In genomic region chr14:102822311-102822863, GRCh38 we compare ENCODE assay signal across 15 cellular contexts. TPM values are rescaled to one million over a fixed set of nuclear protein-coding genes. Genes with fewer than 3 reads are reported as not detected.
DNase-seq lines count a peak whose midpoint lies in the region; ATAC-seq and TF ChIP-seq lines count a peak whose summit lies in the region.
"Had no signal": no experiment of that assay in that cellular context is flagged by ENCODE, and none has a peak within 500 bp of the region (broad histone marks: within the 10 kb centered on the region; RNA-seq: fewer than 3 reads in every experiment).

No MANE protein-coding gene starts in this region.

- H3K27ac ChIP-seq in IMR-90 (ENCODE audit: insufficient read depth, low read length), result no peak overlapping the region
- H3K27ac ChIP-seq: gastroesophageal sphincter, ovary had no signal

- no peak overlapping the region for H3K18ac ChIP-seq in IMR-90 (ENCODE audit: low read depth, low read length)

- ATAC-seq in IMR-90 (ENCODE audit: low read depth) (no peak), HG02885 (IDR thresholded peaks at IDR 0.05; ENCODE audit: poor library complexity, unreplicated experiment) (no peak), Right ventricle myocardium superior (ENCODE audit: poor library complexity) (no peak), HG02588 (IDR thresholded peaks at IDR 0.05; ENCODE audit: unreplicated experiment) (no peak)
- peak; percentile 63 for ATAC-seq in activated T-helper 17 cell treated with anti-CD3 and anti-CD28 coated beads, Interleukin-2, amount 50 U/mL, for 72 hours (replicated peaks)
- ATAC-seq: gastroesophageal sphincter, HCT116 had no signal

- H2BK20ac ChIP-seq in IMR-90 (ENCODE audit: low read depth, low read length), result no peak overlapping the region

- POLR2A ChIA-PET in IMR-90 (lab: Charles Lee; ENCODE audit: unreplicated experiment), result no interaction called here

- H3K4me3 ChIP-seq in IMR-90 (ENCODE audit: insufficient read depth, low read depth, low read length), result no peak overlapping the region
- H3K4me3 ChIP-seq: gastroesophageal sphincter, ovary, Peyer's patch had no signal

- H2BK120ac ChIP-seq in IMR-90 (ENCODE audit: low read depth, low read length), result no peak overlapping the region

- H2AK9ac ChIP-seq in IMR-90 (replicated peaks; ENCODE audit: low read depth, low read length, poor library complexity), result no peak overlapping the region

- dilution Hi-C loops in IMR-90 (cut with HindIII; ENCODE audit: low sequenced_read_pairs, unreplicated experiment), result no loop called here

- peak overlapping the region; percentile 98 for H3K27ac Mint-ChIP-seq in activated T-helper 17 cell treated with anti-CD3 and anti-CD28 coated beads, Interleukin-2, amount 50 U/mL, for 72 hours
- H3K27ac Mint-ChIP-seq: B cell had no signal

- no peak overlapping the region for H4K5ac ChIP-seq in IMR-90 (ENCODE audit: low read depth, low read length)

- peaks cover 10% of the 10 kb centered on the region for H3K4me1 ChIP-seq in IMR-90 (ENCODE audit: control insufficient read depth, insufficient read depth, low read length)

- H4K20me1 ChIP-seq in IMR-90 (ENCODE audit: insufficient read depth, low read length), result peaks cover 72% of the 10 kb centered on the region

- no peaks in the 10 kb centered on the region for H3K27me3 Mint-ChIP-seq in activated T-helper 17 cell treated with anti-CD3 and anti-CD28 coated beads, Interleukin-2, amount 50 U/mL, for 72 hours
- H3K27me3 Mint-ChIP-seq: B cell had no signal

- H3K79me1 ChIP-seq in IMR-90 (ENCODE audit: low read depth in 1 of 2, low read length in 2 of 2), result peaks cover 40 to 82% of the 10 kb centered on the region in 2 experiments

- WGBS in IMR-90 (ENCODE audit: extremely low coverage in 2 of 2, insufficient read length in 1 of 2), 2 experiments, result no CpG with 5 or more reads among the region's 10 CpGs

- no TSS peak for BruUV-seq in IMR-90 (replicated peaks; lab: Mats Ljungman, UMichigan)

- no peaks in the 10 kb centered on the region for H3K27me3 ChIP-seq in IMR-90 (ENCODE audit: control insufficient read depth, insufficient read depth, low read length)
- H3K27me3 ChIP-seq: gastroesophageal sphincter, ovary, Peyer's patch had no signal

- no peak for TF ChIP-seq RAD21 in IMR-90 (IDR thresholded peaks at IDR 0.05; ENCODE audit: low read length)

- no peak overlapping the region for H3K9ac ChIP-seq in IMR-90 (ENCODE audit: low read depth, low read length)

- no peak for TF ChIP-seq POLR2A in IMR-90 (IDR thresholded peaks at IDR 0.05; ENCODE audit: low read depth, low read length)

- TF ChIP-seq CTCF in IMR-90 (conservative IDR thresholded peaks at IDR 0.05; ENCODE audit: low read depth, low read length), result no peak

- H3K36me3 ChIP-seq in IMR-90 (ENCODE audit: control insufficient read depth, insufficient read depth, low read length), result no peaks in the 10 kb centered on the region
- H3K36me3 ChIP-seq: gastroesophageal sphincter, ovary, Peyer's patch had no signal

- H3K56ac ChIP-seq in IMR-90 (ENCODE audit: extremely low read depth, insufficient read depth, low read length), result no peak overlapping the region

- no peak overlapping the region for H3K23ac ChIP-seq in IMR-90 (ENCODE audit: low read depth, low read length)

- intact Hi-C loops in IMR-90 (cut with micrococcal nuclease), result no loop called here
- intact Hi-C loops in Right ventricle myocardium superior (cut with DNase I), result loop anchor here (10.0 kb wide), 1 partner anchor 82 kb away; no protein-coding TSS in a partner anchor

- H3K9me3 ChIP-seq in IMR-90 (ENCODE audit: control insufficient read depth, insufficient read depth, low read length), result no peaks in the 10 kb centered on the region
- H3K9me3 ChIP-seq: gastroesophageal sphincter, ovary, Peyer's patch had no signal

- no peak overlapping the region for H2AK5ac ChIP-seq in IMR-90 (ENCODE audit: low read depth, low read length)

- no peak overlapping the region for H3K4ac ChIP-seq in IMR-90 (ENCODE audit: low read depth, low read length)

- H3K4me1 Mint-ChIP-seq in activated T-helper 17 cell treated with anti-CD3 and anti-CD28 coated beads, Interleukin-2, amount 50 U/mL, for 72 hours, result peaks cover 68% of the 10 kb centered on the region

- no peak overlapping the region for H2AFZ ChIP-seq in IMR-90 (replicated peaks; ENCODE audit: low read length, poor library complexity)

- no peak overlapping the region for H4K8ac ChIP-seq in IMR-90 (ENCODE audit: low read depth in 2 of 2, low read length in 2 of 2)

- in situ Hi-C loops in IMR-90 (cut with MboI; ENCODE audit: low sequenced_read_pairs), result no loop called here

- CTCF ChIA-PET in IMR-90 (lab: Yijun Ruan, JAX), result no interaction called here

- no peak overlapping the region for H3K4me2 ChIP-seq in IMR-90 (ENCODE audit: low read depth, low read length)

- H4K91ac ChIP-seq in IMR-90 (ENCODE audit: insufficient read depth, low read depth, low read length), result no peak overlapping the region

- H2BK5ac ChIP-seq in IMR-90 (ENCODE audit: low read depth, low read length, poor library complexity, severe bottlenecking), result no peak overlapping the region

- DNase-seq in EH (ENCODE audit: low read depth) (peak; percentile 17), IMR-90 (peak; percentile 28), inferior parietal cortex (ENCODE audit: extremely low spot score) (no peak), Right ventricle myocardium superior (no peak)
- peak; percentile 63 to 72 for DNase-seq in stimulated activated CD4-positive, alpha-beta T cell treated with anti-CD3 and anti-CD28 coated beads, Interleukin-2, amount 100 ng/mL, for 24 hours
- DNase-seq: effector CD4-positive, alpha-beta T cell; NCI-H2227 treated with DMSO at 0.1 percent for 48 hours; ovary; Peyer's patch had no signal

- H2BK15ac ChIP-seq in IMR-90 (ENCODE audit: low read depth, low read length), result no peak overlapping the region

- H3K36me3 Mint-ChIP-seq in activated T-helper 17 cell treated with anti-CD3 and anti-CD28 coated beads, Interleukin-2, amount 50 U/mL, for 72 hours (ENCODE audit: low read depth), result peaks cover 88% of the 10 kb centered on the region

- peak overlapping the region; percentile 97 for H3K4me3 Mint-ChIP-seq in activated T-helper 17 cell treated with anti-CD3 and anti-CD28 coated beads, Interleukin-2, amount 50 U/mL, for 72 hours

- H3K9me3 Mint-ChIP-seq in activated T-helper 17 cell treated with anti-CD3 and anti-CD28 coated beads, Interleukin-2, amount 50 U/mL, for 72 hours, result peaks cover 5% of the 10 kb centered on the region

- H3K9me1 ChIP-seq in IMR-90 (ENCODE audit: insufficient read depth, low read length), result peaks cover 11% of the 10 kb centered on the region

- H3K14ac ChIP-seq in IMR-90 (replicated peaks; ENCODE audit: low read depth, low read length), result no peak overlapping the region

TF ChIP-seq in IMR-90, 13 proteins besides CTCF, POLR2A, EP300 and RAD21:
- no peak for TF ChIP-seq CHD1 (IDR thresholded peaks at IDR 0.05; ENCODE audit: low read depth, low read length)
- no peak for TF ChIP-seq SMC3 (IDR thresholded peaks at IDR 0.05; ENCODE audit: low read depth, low read length)
- TF ChIP-seq MAFK (IDR thresholded peaks at IDR 0.05; ENCODE audit: low read depth, low read length), result no peak
- no peak for TF ChIP-seq NFE2L2 (IDR thresholded peaks at IDR 0.05; ENCODE audit: low read depth, low read length)
- no peak for TF ChIP-seq BHLHE40 (IDR thresholded peaks at IDR 0.05; ENCODE audit: low read depth, low read length)
- TF ChIP-seq MXI1 (IDR thresholded peaks at IDR 0.05; ENCODE audit: borderline replicate concordance, low read depth, low read length), result no peak
- TF ChIP-seq FOS (IDR thresholded peaks at IDR 0.05; ENCODE audit: low read depth, low read length), result no peak
- TF ChIP-seq RFX5 (IDR thresholded peaks at IDR 0.05; ENCODE audit: low read depth, low read length), result no peak
- no peak for TF ChIP-seq CEBPB (IDR thresholded peaks at IDR 0.05; ENCODE audit: low read depth, low read length)
- no peak for TF ChIP-seq ELK1 (IDR thresholded peaks at IDR 0.05; ENCODE audit: borderline replicate concordance, low read depth, low read length)
- TF ChIP-seq USF2 (IDR thresholded peaks at IDR 0.05; ENCODE audit: low read depth, low read length), result no peak
- no peak for TF ChIP-seq RCOR1 (IDR thresholded peaks at IDR 0.05; ENCODE audit: insufficient replicate concordance, low read length)
- no peak for TF ChIP-seq MAZ (IDR thresholded peaks at IDR 0.05; ENCODE audit: borderline replicate concordance, low read depth, low read length)

RNA-seq across cellular contexts. Expression of gene TRAF3, which starts 45.1 kb away (rescaled TPM):
- total RNA-seq in IMR-90 (2012; rRNA removed) (25.3 and 25.6 TPM in 2 replicates), Right ventricle myocardium superior (9.8 TPM)
- 21.2 TPM in 2 replicates for polyA plus RNA-seq in IMR-90 (2012; rRNA removed)
- polyA plus RNA-seq in IMR-90 (2012; cell fraction: cytosol; rRNA removed), result 10.5 and 14.4 TPM in 2 replicates
- polyA plus RNA-seq in IMR-90 (2012; cell fraction: nucleus; rRNA removed; ENCODE audit: low replicate concordance), result 29.8 and 31.8 TPM in 2 replicates
- total RNA-seq in activated T-helper 17 cell treated with anti-CD3 and anti-CD28 coated beads, Interleukin-2, amount 50 U/mL, for 72 hours, result 100 to 1,000 TPM in 1 of 2 donors, 10 to 100 TPM in 1; 61.7 to 133 TPM

Comparison
In these comparisons a context has a peak if more than half of its experiments do, and no peak if none do; other contexts are left out.
1. DNase-seq: peak in EH (single experiment), IMR-90 (single experiment) and stimulated activated CD4-positive, alpha-beta T cell treated with anti-CD3 and anti-CD28 coated beads, Interleukin-2, amount 100 ng/mL, for 24 hours (2 of 2); none in inferior parietal cortex (single experiment) and Right ventricle myocardium superior (single experiment).